1 cellular context compared by ENCODE assay signal in the genomic region with DNA sequence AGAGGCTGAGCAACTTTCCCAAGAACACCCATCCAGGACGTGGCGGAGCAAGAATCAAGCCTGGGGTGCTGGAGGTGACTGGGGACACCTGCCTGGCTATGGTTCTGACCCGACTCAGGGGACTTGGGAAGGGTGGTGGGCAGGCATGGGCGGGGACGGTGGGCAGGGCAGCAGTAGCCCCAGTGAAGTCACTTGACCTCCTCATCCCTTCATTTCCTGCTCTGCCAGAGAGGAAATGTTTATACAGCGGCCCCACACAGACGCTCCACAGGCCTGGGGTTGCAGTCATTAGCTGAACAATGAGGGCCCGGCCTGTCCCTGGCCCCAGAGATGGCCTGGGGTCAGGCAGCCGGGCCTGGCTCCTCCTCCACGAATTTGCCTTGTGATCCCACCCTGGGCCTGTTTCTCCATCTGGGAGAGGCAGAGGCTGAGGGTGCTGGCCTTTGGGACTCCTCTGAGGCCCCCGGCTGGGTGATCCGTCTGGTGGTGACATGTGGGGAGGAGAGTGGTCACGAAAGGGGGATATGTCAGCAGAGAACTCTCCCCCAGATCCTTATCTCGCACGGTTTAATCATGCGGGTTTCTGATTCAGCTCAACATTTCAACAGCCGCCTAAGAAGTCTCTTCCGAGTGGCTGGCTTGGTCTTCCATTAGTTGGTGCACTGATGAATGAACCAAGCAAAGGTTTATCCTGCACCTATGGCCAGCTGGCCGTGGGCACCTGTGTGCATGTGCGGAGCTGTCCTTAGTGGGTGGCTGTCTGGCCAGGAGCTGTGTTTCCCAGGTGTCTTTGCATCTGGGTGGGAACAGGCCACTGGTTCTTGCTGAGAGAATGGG.
TF ChIP-seq lines count a peak whose summit lies in the region.

No MANE protein-coding gene starts in this region.

TF ChIP-seq in endothelial cell of umbilical vein, 7 proteins besides CTCF, POLR2A, EP300 and RAD21:
- TF ChIP-seq GATA2 (IDR thresholded peaks at IDR 0.05; ENCODE audit: insufficient read depth, insufficient read length, low read depth, low read length) (no peak), MYC (IDR thresholded peaks at IDR 0.05; ENCODE audit: low read depth, low read length) (no peak), EZH2 (IDR thresholded peaks at IDR 0.05; ENCODE audit: borderline replicate concordance, low read depth, low read length, severe bottlenecking) (no peak)
